Comparison of ENCODE assay signal across 1 cellular context in genomic region chr5:148427370-148428042, GRCh38.
TF ChIP-seq lines count a peak whose summit lies in the region.

No MANE protein-coding gene starts in this region.

TF ChIP-seq in WTC11, 78 proteins besides CTCF, POLR2A, EP300 and RAD21:
- TF ChIP-seq ZNF671 (CRISPR knock-in tag; IDR thresholded peaks at IDR 0.05) = no peak
- TF ChIP-seq PRRX2 (CRISPR knock-in tag; IDR thresholded peaks at IDR 0.05) = no peak
- no peak for TF ChIP-seq CDX4 (CRISPR knock-in tag; IDR thresholded peaks at IDR 0.05; ENCODE audit: borderline replicate concordance)
- TF ChIP-seq FOXK1 (CRISPR knock-in tag; IDR thresholded peaks at IDR 0.05) = no peak
- TF ChIP-seq NFE2L1 (CRISPR knock-in tag; IDR thresholded peaks at IDR 0.05) = no peak
- no peak for TF ChIP-seq FOXP4 (CRISPR knock-in tag; IDR thresholded peaks at IDR 0.05)
- no peak for TF ChIP-seq ATF6 (CRISPR knock-in tag; IDR thresholded peaks at IDR 0.05)
- no peak for TF ChIP-seq SMAD3 (CRISPR knock-in tag; IDR thresholded peaks at IDR 0.05; ENCODE audit: borderline replicate concordance)
- TF ChIP-seq E2F1 (CRISPR knock-in tag; IDR thresholded peaks at IDR 0.05) = no peak
